Comparison of ENCODE assay signal across 35 cellular contexts in genomic region chr5:50934343-50934742, GRCh38.
DNase-seq lines count a peak whose midpoint lies in the region; ATAC-seq, FAIRE-seq and TF ChIP-seq lines count a peak whose summit lies in the region.
"Had no signal": no experiment of that assay in that cellular context is flagged by ENCODE, and none has a peak within 500 bp of the region (broad histone marks: within the 10 kb centered on the region; RNA-seq: fewer than 3 reads in every experiment).

No MANE protein-coding gene starts in this region.

- H4K8ac ChIP-seq in mesendoderm (ENCODE audit: low read depth, low read length) = no peak overlapping the region

- intact Hi-C loops in K562 (cut with micrococcal nuclease) (no loop called here), heart left ventricle (cut with DNase I) (no loop called here)

- no peaks in the 10 kb centered on the region for H3K79me1 ChIP-seq in mesendoderm (ENCODE audit: low read length)

- in situ Hi-C loops in K562 (cut with MboI) = no loop called here

- H2AK5ac ChIP-seq in mesendoderm (ENCODE audit: low read length) = no peak overlapping the region

- no peaks in the 10 kb centered on the region for H4K20me1 ChIP-seq in K562 (replicated peaks; ENCODE audit: control insufficient read depth, insufficient read depth, low read length)
- H4K20me1 ChIP-seq: BLaER1; BLaER1 treated with 17β-estradiol and CSF1 and Interleukin-3, amounts not matched to agents 10 nM and 100 nM had no signal

- H3K9me3 ChIP-seq in K562 (replicated peaks; ENCODE audit: control insufficient read depth, insufficient read depth, low read depth, low read length) = no peaks in the 10 kb centered on the region
- no peaks in the 10 kb centered on the region for H3K9me3 ChIP-seq in heart left ventricle
- H3K9me3 ChIP-seq: A549; BE2C; BLaER1; BLaER1 treated with 17β-estradiol and CSF1 and Interleukin-3, amounts not matched to agents 10 nM and 100 nM; Caco-2 had no signal

- TF ChIP-seq CTCF in K562 (IDR thresholded peaks at IDR 0.05 in 2 of 3, conservative IDR thresholded peaks at IDR 0.05 in 1 of 3; ENCODE audit: insufficient read depth in 2 of 3, low read depth in 1 of 3, low read length in 3 of 3) (no peak), heart left ventricle (IDR thresholded peaks at IDR 0.05) (no peak), foreskin fibroblast (IDR thresholded peaks at IDR 0.05; ENCODE audit: low read depth, low read length) (no peak)

- no peaks in the 10 kb centered on the region for H3K9me1 ChIP-seq in K562 (ENCODE audit: control insufficient read depth, insufficient read depth, low read length)

- BruUV-seq in K562 (replicated peaks; lab: Mats Ljungman, UMichigan) = no TSS peak

- 0% methylated on average over 2 of the region's 2 CpGs for WGBS in K562 (ENCODE audit: insufficient coverage, low coverage, missing lambda C conversion rate)
- WGBS in mesendoderm (ENCODE audit: extremely low coverage, insufficient coverage, low lambda C conversion rate) = no CpG with 5 or more reads among the region's 2 CpGs
- whole genome bisulfite sequencing in heart left ventricle, 4 donors = 76 to 83% (median 79%) methylated on average over 2 of the region's 2 CpGs

- H3K27me3 ChIP-seq in K562 (ENCODE audit: control insufficient read depth in 2 of 2, insufficient read depth in 2 of 2, low read length in 2 of 2) (no peaks in the 10 kb centered on the region), mesendoderm (ENCODE audit: insufficient read depth, low read length, poor library complexity) (no peaks in the 10 kb centered on the region), heart left ventricle (no peaks in the 10 kb centered on the region)
- H3K27me3 ChIP-seq: BLaER1; BLaER1 treated with 17β-estradiol and CSF1 and Interleukin-3, amounts not matched to agents 10 nM and 100 nM had no signal

- no peak overlapping the region for H3K23ac ChIP-seq in mesendoderm (ENCODE audit: low read length)

- CTCF ChIA-PET in K562 (lab: Yijun Ruan, JAX; ENCODE audit: low intra/inter-chr PET ratio) = no interaction called here

- POLR2A ChIA-PET in K562 (lab: Yijun Ruan, JAX) = no interaction called here

- no peak for ATAC-seq in K562
- ATAC-seq in GM21576 (IDR thresholded peaks at IDR 0.05; ENCODE audit: unreplicated experiment) = no peak
- no peak for ATAC-seq in GM21619 (IDR thresholded peaks at IDR 0.05; ENCODE audit: unreplicated experiment)
- ATAC-seq in heart left ventricle = no peak
- ATAC-seq: A549; CD8-positive, alpha-beta T cell had no signal

- H3K4me1 ChIP-seq in K562 (replicated peaks in 1 of 2; ENCODE audit: control insufficient read depth in 2 of 2, insufficient read depth in 2 of 2, low read length in 2 of 2) (no peaks in the 10 kb centered on the region), mesendoderm (ENCODE audit: control insufficient read depth, low read depth, low read length) (no peaks in the 10 kb centered on the region), heart left ventricle (peaks cover 0 to 7% (median 0%) of the 10 kb centered on the region in 12 donors)
- H3K4me1 ChIP-seq: A549; BE2C; BLaER1; BLaER1 treated with 17β-estradiol and CSF1 and Interleukin-3, amounts not matched to agents 10 nM and 100 nM; Caco-2 had no signal

- FAIRE-seq in HTR-8/SVneo (lab: Jason Lieb, UNC) (peak; percentile 74), K562 (lab: Jason Lieb, UNC) (no peak)
- FAIRE-seq: A204.1, A549, D721Med had no signal

- H3K9ac ChIP-seq in K562 (ENCODE audit: insufficient read depth in 1 of 2, low read depth in 2 of 2, low read length in 2 of 2) (no peak overlapping the region), mesendoderm (ENCODE audit: low read length) (no peak overlapping the region)
- H3K9ac ChIP-seq: BLaER1; BLaER1 treated with 17β-estradiol and CSF1 and Interleukin-3, amounts not matched to agents 10 nM and 100 nM had no signal

- H3K4me2 ChIP-seq in K562 (ENCODE audit: insufficient read depth, low read length) = no peak overlapping the region
- no peak overlapping the region for H3K4me2 ChIP-seq in mesendoderm (ENCODE audit: low read length)
- H3K4me2 ChIP-seq: A549; BLaER1; BLaER1 treated with 17β-estradiol and CSF1 and Interleukin-3, amounts not matched to agents 10 nM and 100 nM had no signal

- H3K79me2 ChIP-seq in K562 (ENCODE audit: control insufficient read depth, insufficient read depth, low read length) (no peaks in the 10 kb centered on the region), mesendoderm (ENCODE audit: control insufficient read depth, insufficient read depth, low read length) (no peaks in the 10 kb centered on the region)

- no peaks in the 10 kb centered on the region for H3K36me3 ChIP-seq in K562 (ENCODE audit: control insufficient read depth, insufficient read depth, low read length)
- no peaks in the 10 kb centered on the region for H3K36me3 ChIP-seq in mesendoderm (ENCODE audit: control insufficient read depth, insufficient read depth, low read length)
- no peaks in the 10 kb centered on the region for H3K36me3 ChIP-seq in heart left ventricle
- H3K36me3 ChIP-seq: BE2C; BLaER1; BLaER1 treated with 17β-estradiol and CSF1 and Interleukin-3, amounts not matched to agents 10 nM and 100 nM had no signal

- TF ChIP-seq POLR2A in K562 (conservative IDR thresholded peaks at IDR 0.05) = no peak
- no peak for TF ChIP-seq POLR2A in heart left ventricle (IDR thresholded peaks at IDR 0.05)

- peak overlapping the region; percentile 52 for H3K4ac ChIP-seq in mesendoderm (ENCODE audit: low read depth, low read length)

- DNase-seq in HTR-8/SVneo (ENCODE audit: insufficient read length, low spot score) (no peak), OCI-M1 (lab: John Stamatoyannopoulos, UW) (peak; percentile 29), K562 (ENCODE audit: extremely low read depth in 1 of 4, low spot score in 3 of 4) (no peak), mesendoderm (no peak), heart left ventricle (no peak), foreskin fibroblast (no peak)
- DNase-seq: 8988T; ACHN; AML-193; BE2C; C1 segment of cervical spinal cord; Caco-2; Calu3; CD4-positive, alpha-beta memory T cell; CD4-positive, alpha-beta T cell; CD4-positive, CD25-positive, alpha-beta regulatory T cell; CD8-positive, alpha-beta memory T cell; CD8-positive, alpha-beta T cell; COR-L47; DMS 273 treated with DMSO at 0.1 percent for 48 hours; DMS153; DMS53; DMS79; DMS79 treated with DMSO at 0.1 percent for 48 hours; DND-41; EL had no signal

- no peak overlapping the region for H4K5ac ChIP-seq in mesendoderm (ENCODE audit: low read length)

- H2BK5ac ChIP-seq in mesendoderm (ENCODE audit: low read length) = no peak overlapping the region

- H3K56ac ChIP-seq in mesendoderm (ENCODE audit: low read length) = no peak overlapping the region

- H2AFZ ChIP-seq in K562 (ENCODE audit: low read depth, low read length) = no peak overlapping the region

- H3K27ac ChIP-seq in K562 (ENCODE audit: extremely low read depth, low read depth, low read length) (no peak overlapping the region), mesendoderm (ENCODE audit: low read depth, low read length) (no peak overlapping the region), heart left ventricle (no peak overlapping the region)
- H3K27ac ChIP-seq: 22Rv1; A549; BLaER1; BLaER1 treated with 17β-estradiol and CSF1 and Interleukin-3, amounts not matched to agents 10 nM and 100 nM; C4-2B had no signal

- H2BK120ac ChIP-seq in mesendoderm (ENCODE audit: low read depth, low read length) = no peak overlapping the region

- TF ChIP-seq RAD21 in K562 (CRISPR knock-in tag; conservative IDR thresholded peaks at IDR 0.05 in 1 of 2, IDR thresholded peaks at IDR 0.05 in 1 of 2) = no peak

- no peak overlapping the region for H2BK15ac ChIP-seq in mesendoderm (replicated peaks; ENCODE audit: low read depth)

- H3K18ac ChIP-seq in mesendoderm (ENCODE audit: low read length) = no peak overlapping the region

- TF ChIP-seq EP300 in K562 (IDR thresholded peaks at IDR 0.05; ENCODE audit: low read length) = no peak

- H3K4me3 ChIP-seq in K562 (no peak overlapping the region), mesendoderm (ENCODE audit: low read length) (no peak overlapping the region), heart left ventricle (no peak overlapping the region), foreskin fibroblast (ENCODE audit: low read depth in 1 of 2, low read length in 2 of 2) (no peak overlapping the region)
- H3K4me3 ChIP-seq: A549; BLaER1; BLaER1 treated with 17β-estradiol and CSF1 and Interleukin-3, amounts not matched to agents 10 nM and 100 nM had no signal

TF ChIP-seq in K562, 482 proteins besides CTCF, POLR2A, EP300 and RAD21:
- TF ChIP-seq ESRRA (IDR thresholded peaks at IDR 0.05; ENCODE audit: borderline replicate concordance, low read depth) (peak; percentile 75), SPI1 (IDR thresholded peaks at IDR 0.05; ENCODE audit: borderline replicate concordance, low read depth, low read length) (peak; percentile 53; the same call in 1 of the 2 replicates)
- TF ChIP-seq, protein P1, sequence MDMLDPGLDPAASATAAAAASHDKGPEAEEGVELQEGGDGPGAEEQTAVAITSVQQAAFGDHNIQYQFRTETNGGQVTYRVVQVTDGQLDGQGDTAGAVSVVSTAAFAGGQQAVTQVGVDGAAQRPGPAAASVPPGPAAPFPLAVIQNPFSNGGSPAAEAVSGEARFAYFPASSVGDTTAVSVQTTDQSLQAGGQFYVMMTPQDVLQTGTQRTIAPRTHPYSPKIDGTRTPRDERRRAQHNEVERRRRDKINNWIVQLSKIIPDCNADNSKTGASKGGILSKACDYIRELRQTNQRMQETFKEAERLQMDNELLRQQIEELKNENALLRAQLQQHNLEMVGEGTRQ (CRISPR knock-in tag; IDR thresholded peaks at IDR 0.05) = no peak
